1 cellular context compared by ENCODE assay signal in genomic region chr1:16905112-16905855, GRCh38.
TF ChIP-seq lines count a peak whose summit lies in the region.

No MANE protein-coding gene starts in this region.

TF ChIP-seq in K562, 482 proteins besides CTCF, POLR2A, EP300 and RAD21 (continued from another document and continues in another):
- TF ChIP-seq, protein P1, sequence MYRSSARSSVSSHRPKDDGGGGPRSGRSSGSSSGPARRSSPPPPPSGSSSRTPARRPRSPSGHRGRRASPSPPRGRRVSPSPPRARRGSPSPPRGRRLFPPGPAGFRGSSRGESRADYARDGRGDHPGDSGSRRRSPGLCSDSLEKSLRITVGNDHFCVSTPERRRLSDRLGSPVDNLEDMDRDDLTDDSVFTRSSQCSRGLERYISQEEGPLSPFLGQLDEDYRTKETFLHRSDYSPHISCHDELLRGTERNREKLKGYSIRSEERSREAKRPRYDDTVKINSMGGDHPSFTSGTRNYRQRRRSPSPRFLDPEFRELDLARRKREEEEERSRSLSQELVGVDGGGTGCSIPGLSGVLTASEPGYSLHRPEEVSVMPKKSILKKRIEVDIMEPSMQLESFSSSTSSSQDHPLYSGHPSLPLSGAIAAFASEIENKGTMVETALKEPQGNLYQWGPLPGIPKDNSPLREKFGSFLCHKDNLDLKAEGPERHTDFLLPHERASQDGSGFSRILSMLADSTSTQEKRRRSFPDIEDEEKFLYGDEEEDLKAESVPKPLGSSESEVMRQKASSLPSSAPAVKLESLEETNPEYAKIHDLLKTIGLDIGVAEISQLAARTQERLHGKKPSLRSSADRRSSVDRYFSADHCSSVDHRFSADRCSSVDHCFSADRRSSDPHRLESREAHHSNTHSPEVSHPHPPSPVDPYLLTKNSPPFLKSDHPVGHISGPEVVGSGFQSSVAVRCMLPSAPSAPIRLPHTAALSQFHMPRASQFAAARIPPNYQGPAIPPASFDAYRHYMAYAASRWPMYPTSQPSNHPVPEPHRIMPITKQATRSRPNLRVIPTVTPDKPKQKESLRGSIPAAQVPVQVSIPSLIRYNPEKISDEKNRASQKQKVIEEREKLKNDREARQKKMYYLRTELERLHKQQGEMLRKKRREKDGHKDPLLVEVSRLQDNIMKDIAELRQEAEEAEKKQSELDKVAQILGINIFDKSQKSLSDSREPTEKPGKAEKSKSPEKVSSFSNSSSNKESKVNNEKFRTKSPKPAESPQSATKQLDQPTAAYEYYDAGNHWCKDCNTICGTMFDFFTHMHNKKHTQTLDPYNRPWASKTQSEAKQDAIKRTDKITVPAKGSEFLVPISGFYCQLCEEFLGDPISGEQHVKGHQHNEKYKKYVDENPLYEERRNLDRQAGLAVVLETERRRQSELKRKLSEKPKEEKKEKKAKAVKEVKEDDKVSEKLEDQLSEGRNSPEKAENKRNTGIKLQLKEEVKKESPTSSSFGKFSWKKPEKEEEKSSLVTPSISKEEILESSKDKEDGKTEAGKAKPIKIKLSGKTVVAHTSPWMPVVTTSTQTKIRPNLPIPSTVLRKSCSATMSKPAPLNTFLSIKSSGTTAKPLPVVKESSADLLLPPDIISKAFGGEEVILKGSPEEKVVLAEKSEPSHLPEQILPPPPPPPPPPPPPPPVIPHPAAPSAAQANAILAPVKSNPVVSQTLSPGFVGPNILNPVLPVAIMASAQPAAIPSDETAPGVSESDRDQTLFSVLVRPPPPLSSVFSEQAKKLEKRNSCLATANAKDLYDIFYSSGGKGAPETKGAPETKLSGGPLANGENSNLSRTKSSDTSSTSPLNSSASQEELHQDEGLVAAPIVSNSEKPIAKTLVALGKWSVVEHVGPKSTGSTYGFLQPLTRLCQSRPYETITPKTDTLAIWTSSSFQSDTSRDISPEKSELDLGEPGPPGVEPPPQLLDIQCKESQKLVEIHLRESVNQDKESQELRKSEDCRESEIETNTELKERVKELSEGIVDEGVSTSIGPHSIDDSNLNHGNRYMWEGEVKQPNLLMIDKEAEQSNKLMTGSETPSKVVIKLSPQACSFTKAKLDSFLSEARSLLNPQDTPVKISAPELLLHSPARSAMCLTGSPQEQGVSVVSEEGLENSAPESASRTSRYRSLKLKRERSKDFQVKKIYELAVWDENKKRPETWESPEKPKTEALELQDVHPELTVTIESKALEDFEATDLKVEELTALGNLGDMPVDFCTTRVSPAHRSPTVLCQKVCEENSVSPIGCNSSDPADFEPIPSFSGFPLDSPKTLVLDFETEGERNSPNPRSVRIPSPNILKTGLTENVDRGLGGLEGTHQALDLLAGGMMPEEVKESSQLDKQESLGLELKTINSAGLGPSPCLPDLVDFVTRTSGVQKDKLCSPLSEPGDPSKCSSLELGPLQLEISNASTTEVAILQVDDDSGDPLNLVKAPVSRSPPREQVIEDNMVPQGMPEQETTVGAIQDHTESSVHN (IDR thresholded peaks at IDR 0.05; ENCODE audit: borderline replicate concordance in 1 of 2, low read depth in 1 of 2), result peak in 1 of 2 experiments; percentile 98; a peak in 2 of 4 replicates
- TF ChIP-seq SRSF1 (IDR thresholded peaks at IDR 0.05; ENCODE audit: low read depth, low read length), result no peak
- TF ChIP-seq SPI1 (IDR thresholded peaks at IDR 0.05; ENCODE audit: borderline replicate concordance, low read depth, low read length), result peak; percentile 76
- TF ChIP-seq, protein P2, sequence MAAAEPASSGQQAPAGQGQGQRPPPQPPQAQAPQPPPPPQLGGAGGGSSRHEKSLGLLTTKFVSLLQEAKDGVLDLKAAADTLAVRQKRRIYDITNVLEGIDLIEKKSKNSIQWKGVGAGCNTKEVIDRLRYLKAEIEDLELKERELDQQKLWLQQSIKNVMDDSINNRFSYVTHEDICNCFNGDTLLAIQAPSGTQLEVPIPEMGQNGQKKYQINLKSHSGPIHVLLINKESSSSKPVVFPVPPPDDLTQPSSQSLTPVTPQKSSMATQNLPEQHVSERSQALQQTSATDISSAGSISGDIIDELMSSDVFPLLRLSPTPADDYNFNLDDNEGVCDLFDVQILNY (CRISPR knock-in tag; IDR thresholded peaks at IDR 0.05), result 0 out of 2 replicates have a peak, but pooled peaks have one; percentile 28
- TF ChIP-seq RFX5 (IDR thresholded peaks at IDR 0.05; ENCODE audit: low read depth, low read length), result no peak
- TF ChIP-seq XRCC5 (IDR thresholded peaks at IDR 0.05; ENCODE audit: low read depth, low read length), result peak; percentile 53; the same call in 1 of the 2 replicates
- peak; percentile 98 for TF ChIP-seq ZNF253 (CRISPR knock-in tag; conservative IDR thresholded peaks at IDR 0.05)
- no peak for TF ChIP-seq SIN3B (IDR thresholded peaks at IDR 0.05; ENCODE audit: low read depth)
- peak; percentile 99 for TF ChIP-seq HMG20B (CRISPR knock-in tag; IDR thresholded peaks at IDR 0.05)
- TF ChIP-seq KDM1A (IDR thresholded peaks at IDR 0.05), result peak; percentile 74 to 78; a peak in 3 of 4 replicates
- TF ChIP-seq, protein P3, sequence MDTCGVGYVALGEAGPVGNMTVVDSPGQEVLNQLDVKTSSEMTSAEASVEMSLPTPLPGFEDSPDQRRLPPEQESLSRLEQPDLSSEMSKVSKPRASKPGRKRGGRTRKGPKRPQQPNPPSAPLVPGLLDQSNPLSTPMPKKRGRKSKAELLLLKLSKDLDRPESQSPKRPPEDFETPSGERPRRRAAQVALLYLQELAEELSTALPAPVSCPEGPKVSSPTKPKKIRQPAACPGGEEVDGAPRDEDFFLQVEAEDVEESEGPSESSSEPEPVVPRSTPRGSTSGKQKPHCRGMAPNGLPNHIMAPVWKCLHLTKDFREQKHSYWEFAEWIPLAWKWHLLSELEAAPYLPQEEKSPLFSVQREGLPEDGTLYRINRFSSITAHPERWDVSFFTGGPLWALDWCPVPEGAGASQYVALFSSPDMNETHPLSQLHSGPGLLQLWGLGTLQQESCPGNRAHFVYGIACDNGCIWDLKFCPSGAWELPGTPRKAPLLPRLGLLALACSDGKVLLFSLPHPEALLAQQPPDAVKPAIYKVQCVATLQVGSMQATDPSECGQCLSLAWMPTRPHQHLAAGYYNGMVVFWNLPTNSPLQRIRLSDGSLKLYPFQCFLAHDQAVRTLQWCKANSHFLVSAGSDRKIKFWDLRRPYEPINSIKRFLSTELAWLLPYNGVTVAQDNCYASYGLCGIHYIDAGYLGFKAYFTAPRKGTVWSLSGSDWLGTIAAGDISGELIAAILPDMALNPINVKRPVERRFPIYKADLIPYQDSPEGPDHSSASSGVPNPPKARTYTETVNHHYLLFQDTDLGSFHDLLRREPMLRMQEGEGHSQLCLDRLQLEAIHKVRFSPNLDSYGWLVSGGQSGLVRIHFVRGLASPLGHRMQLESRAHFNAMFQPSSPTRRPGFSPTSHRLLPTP (IDR thresholded peaks at IDR 0.05; ENCODE audit: borderline replicate concordance, extremely low read depth, insufficient read length), result no peak
- TF ChIP-seq NR3C1 (CRISPR knock-in tag; IDR thresholded peaks at IDR 0.05), result no peak
- no peak for TF ChIP-seq RBM34 (IDR thresholded peaks at IDR 0.05; ENCODE audit: borderline replicate concordance, insufficient read depth, low read length)
- TF ChIP-seq ZNF24 (IDR thresholded peaks at IDR 0.05), result 0 out of 2 replicates have a peak, but pooled peaks have one; percentile 16
- TF ChIP-seq, protein P4, sequence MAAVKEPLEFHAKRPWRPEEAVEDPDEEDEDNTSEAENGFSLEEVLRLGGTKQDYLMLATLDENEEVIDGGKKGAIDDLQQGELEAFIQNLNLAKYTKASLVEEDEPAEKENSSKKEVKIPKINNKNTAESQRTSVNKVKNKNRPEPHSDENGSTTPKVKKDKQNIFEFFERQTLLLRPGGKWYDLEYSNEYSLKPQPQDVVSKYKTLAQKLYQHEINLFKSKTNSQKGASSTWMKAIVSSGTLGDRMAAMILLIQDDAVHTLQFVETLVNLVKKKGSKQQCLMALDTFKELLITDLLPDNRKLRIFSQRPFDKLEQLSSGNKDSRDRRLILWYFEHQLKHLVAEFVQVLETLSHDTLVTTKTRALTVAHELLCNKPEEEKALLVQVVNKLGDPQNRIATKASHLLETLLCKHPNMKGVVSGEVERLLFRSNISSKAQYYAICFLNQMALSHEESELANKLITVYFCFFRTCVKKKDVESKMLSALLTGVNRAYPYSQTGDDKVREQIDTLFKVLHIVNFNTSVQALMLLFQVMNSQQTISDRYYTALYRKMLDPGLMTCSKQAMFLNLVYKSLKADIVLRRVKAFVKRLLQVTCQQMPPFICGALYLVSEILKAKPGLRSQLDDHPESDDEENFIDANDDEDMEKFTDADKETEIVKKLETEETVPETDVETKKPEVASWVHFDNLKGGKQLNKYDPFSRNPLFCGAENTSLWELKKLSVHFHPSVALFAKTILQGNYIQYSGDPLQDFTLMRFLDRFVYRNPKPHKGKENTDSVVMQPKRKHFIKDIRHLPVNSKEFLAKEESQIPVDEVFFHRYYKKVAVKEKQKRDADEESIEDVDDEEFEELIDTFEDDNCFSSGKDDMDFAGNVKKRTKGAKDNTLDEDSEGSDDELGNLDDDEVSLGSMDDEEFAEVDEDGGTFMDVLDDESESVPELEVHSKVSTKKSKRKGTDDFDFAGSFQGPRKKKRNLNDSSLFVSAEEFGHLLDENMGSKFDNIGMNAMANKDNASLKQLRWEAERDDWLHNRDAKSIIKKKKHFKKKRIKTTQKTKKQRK (IDR thresholded peaks at IDR 0.05; ENCODE audit: borderline replicate concordance, low read depth, low read length), result peak; percentile 63; the same call in 1 of the 2 replicates
- TF ChIP-seq KLF6 (CRISPR knock-in tag; IDR thresholded peaks at IDR 0.05; ENCODE audit: borderline replicate concordance), result peak; percentile 85; the same call in 1 of the 2 replicates
- TF ChIP-seq SREBF1 (IDR thresholded peaks at IDR 0.05; ENCODE audit: borderline replicate concordance, low read depth, low read length), result no peak
- no peak for TF ChIP-seq PCBP1 (IDR thresholded peaks at IDR 0.05; ENCODE audit: low read depth, low read length, poor library complexity, severe bottlenecking)
- TF ChIP-seq ZNF224 (CRISPR knock-in tag; IDR thresholded peaks at IDR 0.05), result no peak
- peak; percentile 97 for TF ChIP-seq ZNF347 (CRISPR knock-in tag; IDR thresholded peaks at IDR 0.05; ENCODE audit: low read depth)
- no peak for TF ChIP-seq ZKSCAN3 (CRISPR knock-in tag; IDR thresholded peaks at IDR 0.05)
- no peak for TF ChIP-seq CHD1 (IDR thresholded peaks at IDR 0.05; ENCODE audit: low read length)
- no peak for TF ChIP-seq ZNF778 (CRISPR knock-in tag; IDR thresholded peaks at IDR 0.05)
- TF ChIP-seq GTF2E2 (tag; IDR thresholded peaks at IDR 0.05), result peak; percentile 100
- 0 out of 2 replicates have a peak, but pooled peaks have one; percentile 68 for TF ChIP-seq L3MBTL2 (IDR thresholded peaks at IDR 0.05)
- peak; percentile 83; the same call in 1 of the 2 replicates for TF ChIP-seq BRD4 (IDR thresholded peaks at IDR 0.05)
- TF ChIP-seq RNF219 (CRISPR knock-in tag; IDR thresholded peaks at IDR 0.05), result peak; percentile 98
- TF ChIP-seq, protein P5, sequence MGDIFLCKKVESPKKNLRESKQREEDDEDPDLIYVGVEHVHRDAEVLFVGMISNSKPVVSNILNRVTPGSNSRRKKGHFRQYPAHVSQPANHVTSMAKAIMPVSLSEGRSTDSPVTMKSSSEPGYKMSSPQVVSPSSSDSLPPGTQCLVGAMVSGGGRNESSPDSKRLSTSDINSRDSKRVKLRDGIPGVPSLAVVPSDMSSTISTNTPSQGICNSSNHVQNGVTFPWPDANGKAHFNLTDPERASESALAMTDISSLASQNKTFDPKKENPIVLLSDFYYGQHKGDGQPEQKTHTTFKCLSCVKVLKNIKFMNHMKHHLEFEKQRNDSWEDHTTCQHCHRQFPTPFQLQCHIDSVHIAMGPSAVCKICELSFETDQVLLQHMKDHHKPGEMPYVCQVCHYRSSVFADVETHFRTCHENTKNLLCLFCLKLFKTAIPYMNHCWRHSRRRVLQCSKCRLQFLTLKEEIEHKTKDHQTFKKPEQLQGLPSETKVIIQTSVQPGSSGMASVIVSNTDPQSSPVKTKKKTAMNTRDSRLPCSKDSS (IDR thresholded peaks at IDR 0.05; ENCODE audit: low read depth, partially characterized antibody), result no peak
- TF ChIP-seq, protein P6, sequence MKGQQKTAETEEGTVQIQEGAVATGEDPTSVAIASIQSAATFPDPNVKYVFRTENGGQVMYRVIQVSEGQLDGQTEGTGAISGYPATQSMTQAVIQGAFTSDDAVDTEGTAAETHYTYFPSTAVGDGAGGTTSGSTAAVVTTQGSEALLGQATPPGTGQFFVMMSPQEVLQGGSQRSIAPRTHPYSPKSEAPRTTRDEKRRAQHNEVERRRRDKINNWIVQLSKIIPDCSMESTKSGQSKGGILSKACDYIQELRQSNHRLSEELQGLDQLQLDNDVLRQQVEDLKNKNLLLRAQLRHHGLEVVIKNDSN (CRISPR knock-in tag; IDR thresholded peaks at IDR 0.05), result no peak
- no peak; the same call in 1 of the 2 replicates for TF ChIP-seq MED1 (CRISPR knock-in tag; IDR thresholded peaks at IDR 0.05; ENCODE audit: borderline replicate concordance)
- no peak for TF ChIP-seq IFI16 (CRISPR knock-in tag; IDR thresholded peaks at IDR 0.05)
- TF ChIP-seq SREBF2 (CRISPR knock-in tag; IDR thresholded peaks at IDR 0.05), result no peak
- no peak for TF ChIP-seq POU5F1 (IDR thresholded peaks at IDR 0.05; ENCODE audit: borderline replicate concordance, low read depth, low read length, partially characterized antibody)
- TF ChIP-seq POLR2G (IDR thresholded peaks at IDR 0.05; ENCODE audit: low read depth, low read length), result peak; percentile 97
- TF ChIP-seq PPARD (CRISPR knock-in tag; IDR thresholded peaks at IDR 0.05), result no peak
